8 cellular contexts compared by ENCODE assay signal in genomic region chr18:519019-519879, GRCh38. TPM values are rescaled to one million over a fixed set of nuclear protein-coding genes. Genes with fewer than 3 reads are reported as not detected.
A peak's percentile ranks its signal among the peaks of the same experiment; 100 is the strongest.
DNase-seq lines count a peak whose midpoint lies in the region; ATAC-seq and TF ChIP-seq lines count a peak whose summit lies in the region.

No MANE protein-coding gene starts in this region.

- intact Hi-C loops in left ventricle myocardium inferior (cut with micrococcal nuclease): no loop called here

- DNase-seq in NCI-H2196 (lab: John Stamatoyannopoulos, UW; ENCODE audit: unreplicated experiment) (peak; percentile 13), NCI-H2196 treated with DMSO at 0.1 percent for 48 hours (lab: John Stamatoyannopoulos, UW; ENCODE audit: unreplicated experiment) (no peak), NOMO-1 treated with dmso at 0.1 percent for 144 hours (lab: John Stamatoyannopoulos, UW; ENCODE audit: unreplicated experiment) (peak; percentile 56), left ventricle myocardium inferior (peak; percentile 63), superior temporal gyrus (ENCODE audit: extremely low spot score) (peak; percentile 26), foreskin keratinocyte (no peak)
- DNase-seq in stimulated activated CD4-positive, alpha-beta T cell treated with anti-CD3 and anti-CD28 coated beads, Interleukin-4, amount 100 ng/mL, for 1 hour: no peak

- no peaks in the 10 kb centered on the region for H3K9me3 ChIP-seq in left ventricle myocardium inferior (replicated peaks)

- H3K4me1 ChIP-seq in left ventricle myocardium inferior: peaks cover 11% of the 10 kb centered on the region
- H3K4me1 ChIP-seq in foreskin keratinocyte: no peaks in the 10 kb centered on the region

- H3K36me3 ChIP-seq in left ventricle myocardium inferior: no peaks in the 10 kb centered on the region

- TF ChIP-seq CTCF in left ventricle myocardium inferior (IDR thresholded peaks at IDR 0.05; ENCODE audit: borderline replicate concordance) (no peak), foreskin keratinocyte (conservative IDR thresholded peaks at IDR 0.05) (no peak)

- H3K27ac ChIP-seq in left ventricle myocardium inferior (replicated peaks) (peak overlapping the region; percentile 59), foreskin keratinocyte (no peak overlapping the region)

- H3K4me3 ChIP-seq in left ventricle myocardium inferior: no peak overlapping the region

- H3K27me3 ChIP-seq in left ventricle myocardium inferior (ENCODE audit: low read depth) (no peaks in the 10 kb centered on the region), foreskin keratinocyte (no peaks in the 10 kb centered on the region)

- ATAC-seq in HG02759 (IDR thresholded peaks at IDR 0.05; ENCODE audit: unreplicated experiment): peak; percentile 86
- ATAC-seq in foreskin keratinocyte: no peak

RNA-seq across cellular contexts. Expression of gene COLEC12, which starts 18.7 kb away (rescaled TPM):
- total RNA-seq in left ventricle myocardium inferior (7.3 TPM), foreskin keratinocyte (not detected in 2 replicates)
- not detected in 2 replicates for polyA plus RNA-seq in foreskin keratinocyte

Comparison
In these comparisons a context has a peak if more than half of its experiments do, and no peak if none do; other contexts are left out.
1. DNase-seq: peak in NCI-H2196 (single experiment), NOMO-1 treated with dmso at 0.1 percent for 144 hours (single experiment), left ventricle myocardium inferior (single experiment) and superior temporal gyrus (single experiment); none in NCI-H2196 treated with DMSO at 0.1 percent for 48 hours (single experiment), foreskin keratinocyte (0 of 2) and stimulated activated CD4-positive, alpha-beta T cell treated with anti-CD3 and anti-CD28 coated beads, Interleukin-4, amount 100 ng/mL, for 1 hour (single experiment).